In the genomic region with DNA sequence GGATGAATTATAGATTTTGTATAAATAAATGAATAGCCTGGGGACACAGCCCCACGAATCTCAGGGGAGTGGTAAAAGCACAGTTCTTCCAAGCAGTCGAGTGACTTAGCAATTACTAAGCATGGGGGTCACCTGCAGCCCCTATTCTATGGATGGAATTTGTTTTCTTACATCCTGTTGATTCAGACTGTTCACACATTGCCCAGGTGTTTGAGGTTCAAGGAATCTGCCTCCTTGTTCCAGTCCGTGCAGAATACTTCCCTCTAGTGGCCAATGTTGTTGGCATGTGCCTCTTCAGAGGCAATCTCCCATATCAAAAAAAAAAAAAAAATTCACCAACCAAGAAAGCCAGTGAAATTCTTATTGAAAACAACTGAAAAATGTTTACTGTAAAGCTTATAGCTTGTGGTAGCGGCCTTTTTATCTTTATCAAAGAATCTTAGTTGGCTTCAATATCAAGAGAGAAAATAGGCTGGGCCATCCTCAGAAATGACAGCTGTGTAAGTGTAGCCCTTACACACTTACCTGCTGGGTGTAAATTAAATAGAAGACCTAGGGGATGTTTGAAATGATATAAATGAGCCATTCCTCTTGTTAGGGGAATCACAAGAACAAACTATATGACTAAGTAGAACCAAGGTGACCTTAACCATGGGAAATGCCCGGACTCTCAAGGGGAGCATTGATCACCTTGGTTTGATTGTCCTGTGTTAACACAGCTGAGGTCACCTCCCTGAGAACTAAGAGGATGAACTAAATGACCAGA, we compare ENCODE assay signal across 9 cellular contexts. TPM values are rescaled to one million over a fixed set of nuclear protein-coding genes. Genes with fewer than 3 reads are reported as not detected.
DNase-seq lines count a peak whose midpoint lies in the region; ATAC-seq and TF ChIP-seq lines count a peak whose summit lies in the region.
"Had no signal": no experiment of that assay in that cellular context is flagged by ENCODE, and none has a peak within 500 bp of the region (broad histone marks: within the 10 kb centered on the region; RNA-seq: fewer than 3 reads in every experiment).

No MANE protein-coding gene starts in this region.

- H3K9me3 Mint-ChIP-seq in CD8-positive, alpha-beta memory T cell: no peaks in the 10 kb centered on the region
- H3K9me3 Mint-ChIP-seq in activated CD4-positive, alpha-beta T cell treated with anti-CD3 and anti-CD28 coated beads, Interleukin-2, amount 10 ng/mL, durations not matched to agents 7 days and 5 days: no peaks in the 10 kb centered on the region
- no peaks in the 10 kb centered on the region for H3K9me3 Mint-ChIP-seq in osteocyte (ENCODE audit: unreplicated experiment)

- TF ChIP-seq CTCF in GM20000 (IDR thresholded peaks at IDR 0.05; ENCODE audit: extremely low read depth, missing control alignments) (peak; percentile 45), osteocyte (IDR thresholded peaks at IDR 0.05) (peak; percentile 80)

- H3K36me3 Mint-ChIP-seq in CD8-positive, alpha-beta memory T cell: no peaks in the 10 kb centered on the region
- H3K36me3 Mint-ChIP-seq in activated CD4-positive, alpha-beta T cell treated with anti-CD3 and anti-CD28 coated beads, Interleukin-2, amount 10 ng/mL, durations not matched to agents 7 days and 5 days (ENCODE audit: low read depth): no peaks in the 10 kb centered on the region
- no peaks in the 10 kb centered on the region for H3K36me3 Mint-ChIP-seq in osteocyte (ENCODE audit: unreplicated experiment)

- H3K4me1 ChIP-seq in CD8-positive, alpha-beta memory T cell (ENCODE audit: insufficient read depth, low read length): peaks cover 17% of the 10 kb centered on the region
- no peaks in the 10 kb centered on the region for H3K4me1 ChIP-seq in effector memory CD4-positive, alpha-beta T cell (ENCODE audit: control insufficient read depth, insufficient read depth, low read length, poor library complexity, severe bottlenecking)

- H3K36me3 ChIP-seq in CD8-positive, alpha-beta memory T cell (ENCODE audit: insufficient read depth, low read length): no peaks in the 10 kb centered on the region
- H3K36me3 ChIP-seq in effector memory CD4-positive, alpha-beta T cell (ENCODE audit: control insufficient read depth, insufficient read depth, low read length): no peaks in the 10 kb centered on the region

- H3K27ac Mint-ChIP-seq in CD8-positive, alpha-beta memory T cell: peak overlapping the region in 2 of 8 donors; percentile 60 to 83
- H3K27ac Mint-ChIP-seq in activated CD4-positive, alpha-beta T cell treated with anti-CD3 and anti-CD28 coated beads, Interleukin-2, amount 10 ng/mL, durations not matched to agents 7 days and 5 days: no peak overlapping the region
- no peak overlapping the region for H3K27ac Mint-ChIP-seq in osteocyte (ENCODE audit: unreplicated experiment)

- POLR2A ChIA-PET in CD8-positive, alpha-beta memory T cell (lab: Charles Lee): interaction anchor here (0.7 kb wide), 3 partner anchors 14 to 395 kb away, joined by 3 to 5 read pairs (median 4); no protein-coding TSS in a partner anchor
- POLR2A ChIA-PET in activated CD4-positive, alpha-beta T cell treated with anti-CD3 and anti-CD28 coated beads, Interleukin-2, amount 10 ng/mL, durations not matched to agents 7 days and 5 days (lab: Charles Lee): no interaction called here

- no peak overlapping the region for H3K27ac ChIP-seq in CD8-positive, alpha-beta memory T cell (ENCODE audit: low read depth, low read length)
- H3K27ac ChIP-seq in effector memory CD4-positive, alpha-beta T cell (ENCODE audit: insufficient read depth, low read length, poor library complexity, severe bottlenecking): no peak overlapping the region
- H3K27ac ChIP-seq: SK-N-MC had no signal

- no peaks in the 10 kb centered on the region for H3K27me3 ChIP-seq in CD8-positive, alpha-beta memory T cell (ENCODE audit: insufficient read depth, low read length, poor library complexity, severe bottlenecking)
- H3K27me3 ChIP-seq in effector memory CD4-positive, alpha-beta T cell (replicated peaks; ENCODE audit: control insufficient read depth, insufficient read depth, low read length, poor library complexity, severe bottlenecking): no peaks in the 10 kb centered on the region

- no peak overlapping the region for H3K4me3 ChIP-seq in CD8-positive, alpha-beta memory T cell (ENCODE audit: low read length)
- H3K4me3 ChIP-seq in effector memory CD4-positive, alpha-beta T cell (ENCODE audit: insufficient read depth, low read depth, low read length, poor library complexity, severe bottlenecking): no peak overlapping the region
- H3K4me3 ChIP-seq: SK-N-MC had no signal

- ATAC-seq in HG03439 (IDR thresholded peaks at IDR 0.05; ENCODE audit: unreplicated experiment): no peak

- no peak overlapping the region for H3K4me3 Mint-ChIP-seq in CD8-positive, alpha-beta memory T cell
- no peak overlapping the region for H3K4me3 Mint-ChIP-seq in activated CD4-positive, alpha-beta T cell treated with anti-CD3 and anti-CD28 coated beads, Interleukin-2, amount 10 ng/mL, durations not matched to agents 7 days and 5 days
- H3K4me3 Mint-ChIP-seq in osteocyte (ENCODE audit: unreplicated experiment): no peak overlapping the region

- H3K27me3 Mint-ChIP-seq in CD8-positive, alpha-beta memory T cell: no peaks in the 10 kb centered on the region
- H3K27me3 Mint-ChIP-seq in activated CD4-positive, alpha-beta T cell treated with anti-CD3 and anti-CD28 coated beads, Interleukin-2, amount 10 ng/mL, durations not matched to agents 7 days and 5 days: peaks cover 12% of the 10 kb centered on the region
- H3K27me3 Mint-ChIP-seq in osteocyte (ENCODE audit: unreplicated experiment): peaks cover 32% of the 10 kb centered on the region

- CTCF ChIA-PET in CD8-positive, alpha-beta memory T cell (lab: Charles Lee): interaction anchor here (0.7 to 3.9 kb wide), 14 partner anchors 8 to 123 kb away, joined by 3 to 42 read pairs (median 4); no protein-coding TSS in a partner anchor
- CTCF ChIA-PET in activated CD4-positive, alpha-beta T cell treated with anti-CD3 and anti-CD28 coated beads, Interleukin-2, amount 10 ng/mL, durations not matched to agents 7 days and 5 days (lab: Charles Lee): interaction anchor here (0.6 to 1.3 kb wide), 9 partner anchors 13 to 294 kb away, joined by 3 to 7 read pairs (median 3); no protein-coding TSS in a partner anchor

- DNase-seq in CD8-positive, alpha-beta memory T cell: peak in 4 of 5 donors; percentile 7 to 56 (median 28)
- peak; percentile 46 for DNase-seq in GM20000 (ENCODE audit: low spot score)
- DNase-seq in NCI-H2029 treated with DMSO at 0.1 percent for 48 hours (lab: John Stamatoyannopoulos, UW): peak; percentile 48
- peak; percentile 51 for DNase-seq in activated CD4-positive, alpha-beta T cell treated with anti-CD3 and anti-CD28 coated beads, Interleukin-2, amount 10 ng/mL, durations not matched to agents 7 days and 5 days
- DNase-seq in fibroblast of the conjunctiva (ENCODE audit: low read depth): peak; percentile 70
- no peak for DNase-seq in osteocyte (ENCODE audit: extremely low spot score, unreplicated experiment)
- DNase-seq in effector memory CD4-positive, alpha-beta T cell: no peak

- H3K4me1 Mint-ChIP-seq in CD8-positive, alpha-beta memory T cell: peaks cover 10 to 18% (median 18%) of the 10 kb centered on the region in 3 donors
- peaks cover 17% of the 10 kb centered on the region for H3K4me1 Mint-ChIP-seq in activated CD4-positive, alpha-beta T cell treated with anti-CD3 and anti-CD28 coated beads, Interleukin-2, amount 10 ng/mL, durations not matched to agents 7 days and 5 days
- peaks cover 2% of the 10 kb centered on the region for H3K4me1 Mint-ChIP-seq in osteocyte (ENCODE audit: unreplicated experiment)

- no peaks in the 10 kb centered on the region for H3K9me3 ChIP-seq in CD8-positive, alpha-beta memory T cell (ENCODE audit: low read length)
- H3K9me3 ChIP-seq in effector memory CD4-positive, alpha-beta T cell (ENCODE audit: control insufficient read depth, low read length): no peaks in the 10 kb centered on the region

RNA-seq across cellular contexts. Expression of a gene that starts 7.8 kb away (rescaled TPM):
- total RNA-seq in CD8-positive, alpha-beta memory T cell: not detected
- polyA plus RNA-seq in CD8-positive, alpha-beta memory T cell: not detected
- not detected for total RNA-seq in activated CD4-positive, alpha-beta T cell treated with anti-CD3 and anti-CD28 coated beads, Interleukin-2, amount 10 ng/mL, durations not matched to agents 7 days and 5 days
- total RNA-seq in osteocyte: not detected in 2 replicates

RNA-seq across cellular contexts. Expression of a gene that starts 41.3 kb away (rescaled TPM):
- not detected for total RNA-seq in CD8-positive, alpha-beta memory T cell
- polyA plus RNA-seq in CD8-positive, alpha-beta memory T cell: 0.63 TPM
- total RNA-seq in activated CD4-positive, alpha-beta T cell treated with anti-CD3 and anti-CD28 coated beads, Interleukin-2, amount 10 ng/mL, durations not matched to agents 7 days and 5 days: under 1 TPM; 0.17 to 0.48 TPM
- total RNA-seq in osteocyte: not detected in 2 replicates

RNA-seq across cellular contexts. Expression of a gene that starts 50.6 kb away (rescaled TPM):
- total RNA-seq in CD8-positive, alpha-beta memory T cell: not detected
- not detected for polyA plus RNA-seq in CD8-positive, alpha-beta memory T cell
- total RNA-seq in activated CD4-positive, alpha-beta T cell treated with anti-CD3 and anti-CD28 coated beads, Interleukin-2, amount 10 ng/mL, durations not matched to agents 7 days and 5 days: not detected
- total RNA-seq in osteocyte: not detected in 2 replicates

Comparison
In these comparisons a context has a peak if more than half of its experiments do, and no peak if none do; other contexts are left out.
1. DNase-seq: peak in CD8-positive, alpha-beta memory T cell (4 of 5), GM20000 (single experiment), NCI-H2029 treated with DMSO at 0.1 percent for 48 hours (single experiment), activated CD4-positive, alpha-beta T cell treated with anti-CD3 and anti-CD28 coated beads, Interleukin-2, amount 10 ng/mL, durations not matched to agents 7 days and 5 days (single experiment) and fibroblast of the conjunctiva (single experiment); none in osteocyte (single experiment) and effector memory CD4-positive, alpha-beta T cell (0 of 3).